ENCODE assay signal across 8 cellular contexts in genomic region chr9:34612788-34613390, GRCh38. TPM values are rescaled to one million over a fixed set of nuclear protein-coding genes. Genes with fewer than 3 reads are reported as not detected.
DNase-seq lines count a peak whose midpoint lies in the region; ATAC-seq and TF ChIP-seq lines count a peak whose summit lies in the region.

No MANE protein-coding gene starts in this region.

- peak; percentile 72 for ATAC-seq in mucosa of descending colon
- ATAC-seq in HG02840 (IDR thresholded peaks at IDR 0.05; ENCODE audit: low FRiP score, unreplicated experiment), result no peak

- peaks cover 4% of the 10 kb centered on the region for H3K4me1 ChIP-seq in mucosa of descending colon (ENCODE audit: low read depth)

- H3K4me3 ChIP-seq in epithelial cell of esophagus (ENCODE audit: low read length), result peak overlapping the region; percentile 91
- H3K4me3 ChIP-seq in mucosa of descending colon, result no peak overlapping the region

- H3K36me3 ChIP-seq in mucosa of descending colon (ENCODE audit: low read depth), result no peaks in the 10 kb centered on the region

- intact Hi-C loops in mucosa of descending colon (cut with DNase I, micrococcal nuclease), result no loop called here

- H3K9me3 ChIP-seq in mucosa of descending colon, result no peaks in the 10 kb centered on the region

- peak; percentile 88 for DNase-seq in ELR (ENCODE audit: low read depth)
- DNase-seq in HS-27A (ENCODE audit: low read depth), result peak; percentile 77
- DNase-seq in NOMO-1 treated with dmso at 0.1 percent for 144 hours (lab: John Stamatoyannopoulos, UW; ENCODE audit: unreplicated experiment), result peak; percentile 73
- DNase-seq in activated CD8-positive, alpha-beta memory T cell treated with anti-CD3 and anti-CD28 coated beads, Interleukin-2, amount 50 U/mL, for 48 hours, result peak; percentile 84
- DNase-seq in epithelial cell of esophagus (ENCODE audit: low read depth), result peak; percentile 86
- peak; percentile 75 to 88 (median 80) for DNase-seq in mucosa of descending colon
- peak; percentile 82 for DNase-seq in stimulated activated CD8-positive, alpha-beta memory T cell treated with anti-CD3 and anti-CD28 coated beads, Interleukin-4, amount 100 ng/mL, for 48 hours

- TF ChIP-seq CTCF in epithelial cell of esophagus (IDR thresholded peaks at IDR 0.05; ENCODE audit: insufficient read depth, low read depth, low read length, missing control alignments) (peak; percentile 86), mucosa of descending colon (IDR thresholded peaks at IDR 0.05) (peak; percentile 86)

RNA-seq across cellular contexts. Expression of gene RPP25L, which starts 1.0 kb away (rescaled TPM):
- total RNA-seq in mucosa of descending colon, result 10 to 100 TPM; 29.4 to 47.2 (median 39.4) TPM

RNA-seq across cellular contexts. Expression of gene DCTN3, which starts 7.4 kb away (rescaled TPM):
- 10 to 100 TPM; 64.4 to 67.1 (median 64.7) TPM for total RNA-seq in mucosa of descending colon

RNA-seq across cellular contexts. Expression of gene ARID3C, which starts 16.0 kb away (rescaled TPM):
- total RNA-seq in mucosa of descending colon, result not detected

RNA-seq across cellular contexts. Expression of gene CNTFR, which starts 23.4 kb away (rescaled TPM):
- 10 to 100 TPM in 1 of 3 donors, 1 to 10 TPM in 2; 1.5 to 14.5 (median 7.7) TPM for total RNA-seq in mucosa of descending colon

RNA-seq across cellular contexts. Expression of gene SIGMAR1, which starts 24.7 kb away (rescaled TPM):
- 10 to 100 TPM; 48.1 to 59.8 (median 49.6) TPM for total RNA-seq in mucosa of descending colon
